In the genomic region with DNA sequence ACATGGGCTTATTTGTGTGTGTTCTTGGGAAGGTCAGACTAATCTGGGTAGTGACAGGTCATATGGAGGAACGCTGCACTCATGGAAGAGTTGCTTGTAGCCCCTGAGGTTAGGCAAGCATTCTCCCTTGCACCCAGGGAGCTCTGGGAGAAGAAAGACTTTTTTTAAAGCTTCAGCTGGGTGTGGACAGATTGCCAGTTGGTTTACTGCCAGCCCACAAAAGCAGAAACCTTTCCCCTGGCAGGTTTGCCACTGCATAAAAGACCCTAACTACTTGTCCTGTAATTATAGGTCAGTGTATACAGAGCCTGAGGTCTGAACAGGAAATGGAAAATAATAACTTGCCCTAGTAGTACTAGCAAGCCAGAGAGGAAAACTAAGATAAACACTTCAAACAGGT, we compare ENCODE assay signal across 1 cellular context.
TF ChIP-seq lines count a peak whose summit lies in the region.

No MANE protein-coding gene starts in this region.

TF ChIP-seq in GM12878, 131 proteins besides CTCF, POLR2A, EP300 and RAD21 (continued from another document):
- TF ChIP-seq, protein P1, sequence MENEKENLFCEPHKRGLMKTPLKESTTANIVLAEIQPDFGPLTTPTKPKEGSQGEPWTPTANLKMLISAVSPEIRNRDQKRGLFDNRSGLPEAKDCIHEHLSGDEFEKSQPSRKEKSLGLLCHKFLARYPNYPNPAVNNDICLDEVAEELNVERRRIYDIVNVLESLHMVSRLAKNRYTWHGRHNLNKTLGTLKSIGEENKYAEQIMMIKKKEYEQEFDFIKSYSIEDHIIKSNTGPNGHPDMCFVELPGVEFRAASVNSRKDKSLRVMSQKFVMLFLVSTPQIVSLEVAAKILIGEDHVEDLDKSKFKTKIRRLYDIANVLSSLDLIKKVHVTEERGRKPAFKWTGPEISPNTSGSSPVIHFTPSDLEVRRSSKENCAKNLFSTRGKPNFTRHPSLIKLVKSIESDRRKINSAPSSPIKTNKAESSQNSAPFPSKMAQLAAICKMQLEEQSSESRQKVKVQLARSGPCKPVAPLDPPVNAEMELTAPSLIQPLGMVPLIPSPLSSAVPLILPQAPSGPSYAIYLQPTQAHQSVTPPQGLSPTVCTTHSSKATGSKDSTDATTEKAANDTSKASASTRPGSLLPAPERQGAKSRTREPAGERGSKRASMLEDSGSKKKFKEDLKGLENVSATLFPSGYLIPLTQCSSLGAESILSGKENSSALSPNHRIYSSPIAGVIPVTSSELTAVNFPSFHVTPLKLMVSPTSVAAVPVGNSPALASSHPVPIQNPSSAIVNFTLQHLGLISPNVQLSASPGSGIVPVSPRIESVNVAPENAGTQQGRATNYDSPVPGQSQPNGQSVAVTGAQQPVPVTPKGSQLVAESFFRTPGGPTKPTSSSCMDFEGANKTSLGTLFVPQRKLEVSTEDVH (IDR thresholded peaks at IDR 0.05; ENCODE audit: low read depth, partially characterized antibody): no peak
- TF ChIP-seq ASH2L (IDR thresholded peaks at IDR 0.05; ENCODE audit: borderline replicate concordance, low read depth) (no peak), PAX5 (IDR thresholded peaks at IDR 0.05; ENCODE audit: borderline replicate concordance, low read depth, low read length) (no peak), CREM (IDR thresholded peaks at IDR 0.05; ENCODE audit: low read depth) (no peak), EGR1 (IDR thresholded peaks at IDR 0.05; ENCODE audit: borderline replicate concordance in 1 of 2, low read depth in 2 of 2, low read length in 2 of 2) (no peak), JUNB (IDR thresholded peaks at IDR 0.05) (no peak), CHD4 (IDR thresholded peaks at IDR 0.05) (no peak)
- TF ChIP-seq, protein P2, sequence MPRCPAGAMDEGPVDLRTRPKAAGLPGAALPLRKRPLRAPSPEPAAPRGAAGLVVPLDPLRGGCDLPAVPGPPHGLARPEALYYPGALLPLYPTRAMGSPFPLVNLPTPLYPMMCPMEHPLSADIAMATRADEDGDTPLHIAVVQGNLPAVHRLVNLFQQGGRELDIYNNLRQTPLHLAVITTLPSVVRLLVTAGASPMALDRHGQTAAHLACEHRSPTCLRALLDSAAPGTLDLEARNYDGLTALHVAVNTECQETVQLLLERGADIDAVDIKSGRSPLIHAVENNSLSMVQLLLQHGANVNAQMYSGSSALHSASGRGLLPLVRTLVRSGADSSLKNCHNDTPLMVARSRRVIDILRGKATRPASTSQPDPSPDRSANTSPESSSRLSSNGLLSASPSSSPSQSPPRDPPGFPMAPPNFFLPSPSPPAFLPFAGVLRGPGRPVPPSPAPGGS (IDR thresholded peaks at IDR 0.05; ENCODE audit: borderline replicate concordance, insufficient read depth, low read depth, low read length, poor library complexity, severe bottlenecking): no peak
